1 cellular context compared by ENCODE assay signal in genomic region chr20:32458837-32459220, GRCh38.
TF ChIP-seq lines count a peak whose summit lies in the region.

No MANE protein-coding gene starts in this region.

TF ChIP-seq in WTC11, 78 proteins besides CTCF, POLR2A, EP300 and RAD21 (continued from another document):
- no peak for TF ChIP-seq E2F1 (CRISPR knock-in tag; IDR thresholded peaks at IDR 0.05)
- no peak for TF ChIP-seq ZMAT4 (CRISPR knock-in tag; IDR thresholded peaks at IDR 0.05)
- no peak for TF ChIP-seq ZNF121 (CRISPR knock-in tag; IDR thresholded peaks at IDR 0.05)
- TF ChIP-seq JUN (CRISPR knock-in tag; IDR thresholded peaks at IDR 0.05): no peak
- no peak for TF ChIP-seq CREB1 (CRISPR knock-in tag; IDR thresholded peaks at IDR 0.05)
- TF ChIP-seq SP1 (CRISPR knock-in tag; conservative IDR thresholded peaks at IDR 0.05): no peak
